ENCODE assay signal across 8 cellular contexts in the genomic region with DNA sequence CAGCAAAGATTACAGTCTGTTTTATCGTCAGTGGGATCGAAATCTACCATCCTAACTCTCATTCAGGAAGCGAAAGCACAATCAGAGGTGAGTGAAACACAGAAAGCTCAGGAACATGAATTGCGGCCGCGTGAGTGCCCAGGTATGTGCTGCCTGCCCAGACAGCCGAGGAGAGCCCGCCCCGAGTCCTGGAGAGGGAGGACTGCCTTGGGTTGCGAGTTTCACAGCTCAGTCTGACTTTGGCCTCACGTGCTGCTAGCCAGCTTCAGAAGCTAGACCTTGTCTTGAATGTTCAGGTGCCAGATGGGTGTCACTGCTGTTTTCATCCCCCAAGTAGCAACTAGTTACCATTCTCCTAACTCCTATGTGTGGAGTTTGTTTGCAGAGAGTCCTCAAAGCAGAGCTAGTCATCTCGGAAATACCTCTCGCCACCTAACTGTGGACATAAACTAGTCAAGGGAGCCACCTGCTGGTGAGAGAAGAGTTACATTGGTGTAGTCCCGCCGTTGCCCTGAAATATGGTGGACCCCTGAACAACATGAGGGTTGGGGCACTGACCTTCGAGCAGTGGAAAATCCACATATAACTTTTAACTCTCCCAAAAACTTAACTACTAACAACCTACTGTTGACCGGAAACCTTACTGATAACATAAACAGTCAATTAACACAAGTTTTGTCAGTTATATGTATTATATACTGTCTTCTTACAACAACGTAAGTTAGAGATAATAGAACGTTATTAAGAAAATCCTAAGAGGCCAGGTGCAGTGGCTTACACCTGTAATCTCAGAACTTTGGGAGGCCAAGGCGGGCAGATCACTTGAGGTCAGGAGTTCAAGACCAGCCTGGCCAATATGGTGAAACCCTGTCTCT.
A peak's percentile ranks its signal among the peaks of the same experiment; 100 is the strongest.
DNase-seq lines count a peak whose midpoint lies in the region; ATAC-seq and TF ChIP-seq lines count a peak whose summit lies in the region.

No MANE protein-coding gene starts in this region.

- H3K27me3 ChIP-seq in CD4-positive, alpha-beta T cell (ENCODE audit: control insufficient read depth, insufficient read depth, low read length) = no peaks in the 10 kb centered on the region
- H3K27me3 ChIP-seq in liver (ENCODE audit: control insufficient read depth in 4 of 4, insufficient read depth in 4 of 4, low read length in 3 of 4) = no peaks in the 10 kb centered on the region

- H3K9ac ChIP-seq in liver (ENCODE audit: low read depth in 1 of 2, low read length in 2 of 2) = no peak overlapping the region

- peaks cover 0 to 3% (median 0%) of the 10 kb centered on the region in 4 donors for H3K4me1 ChIP-seq in liver (ENCODE audit: control insufficient read depth in 4 of 4, insufficient read depth in 4 of 4, low read length in 3 of 4)

- no peaks in the 10 kb centered on the region for H3K9me3 ChIP-seq in CD4-positive, alpha-beta T cell (ENCODE audit: control insufficient read depth, low read length)
- H3K9me3 ChIP-seq in liver (ENCODE audit: control insufficient read depth in 4 of 4, low read length in 3 of 4) = no peaks in the 10 kb centered on the region

- DNase-seq in CD4-positive, alpha-beta T cell = peak; percentile 29 to 58 (median 52)
- DNase-seq in NCI-H446 treated with DMSO at 0.1 percent for 48 hours (lab: John Stamatoyannopoulos, UW) (peak; percentile 62), chondrocyte (ENCODE audit: low spot score) (no peak)
- DNase-seq in activated CD4-positive, CD25-positive, alpha-beta regulatory T cell treated with anti-CD3 and anti-CD28 coated beads, Interleukin-2, amount 50 U/mL, for 72 hours = peak; percentile 42
- DNase-seq in stimulated activated CD8-positive, alpha-beta memory T cell treated with anti-CD3 and anti-CD28 coated beads, Interleukin-12 subunit alpha, Interleukin-12 subunit beta, amount 100 ng/mL, for 1 hour (ENCODE audit: low read depth) = peak; percentile 43

- H3K36me3 Mint-ChIP-seq in CD4-positive, alpha-beta T cell (ENCODE audit: low read depth) = peaks cover 10% of the 10 kb centered on the region
- H3K36me3 Mint-ChIP-seq in chondrocyte (ENCODE audit: low read depth) = peaks cover 18% of the 10 kb centered on the region

- peak; percentile 93 for ATAC-seq in CD4-positive, alpha-beta T cell (ENCODE audit: poor library complexity)
- ATAC-seq in GM19395 (IDR thresholded peaks at IDR 0.05; ENCODE audit: unreplicated experiment) (peak; percentile 96), HG03457 (IDR thresholded peaks at IDR 0.05; ENCODE audit: unreplicated experiment) (peak; percentile 70)

- TF ChIP-seq CTCF in CD4-positive, alpha-beta T cell (IDR thresholded peaks at IDR 0.05) = peak; percentile 77
- TF ChIP-seq CTCF in chondrocyte (IDR thresholded peaks at IDR 0.05) (peak; percentile 92), liver (IDR thresholded peaks at IDR 0.05; ENCODE audit: low read depth, low read length, missing input control) (peak; percentile 61)

- no peaks in the 10 kb centered on the region for H3K27me3 Mint-ChIP-seq in CD4-positive, alpha-beta T cell
- H3K27me3 Mint-ChIP-seq in chondrocyte (ENCODE audit: low read depth) = no peaks in the 10 kb centered on the region

- CTCF ChIA-PET in CD4-positive, alpha-beta T cell (lab: Charles Lee) = interaction anchor here (0.6 to 1.4 kb wide), 5 partner anchors 16 to 606 kb away, joined by 3 to 5 read pairs (median 4); no protein-coding TSS in a partner anchor

- 56% methylated on average over 20 of the region's 20 CpGs for WGBS in liver

- no peaks in the 10 kb centered on the region for H3K36me3 ChIP-seq in liver (ENCODE audit: control insufficient read depth in 4 of 4, insufficient read depth in 3 of 4, low read depth in 1 of 4, low read length in 3 of 4)

- no peak overlapping the region for H3K27ac Mint-ChIP-seq in CD4-positive, alpha-beta T cell
- H3K27ac Mint-ChIP-seq in chondrocyte (ENCODE audit: unreplicated experiment) = peak overlapping the region; percentile 41

- H3K4me3 Mint-ChIP-seq in CD4-positive, alpha-beta T cell = no peak overlapping the region
- no peak overlapping the region for H3K4me3 Mint-ChIP-seq in chondrocyte (ENCODE audit: unreplicated experiment)

- POLR2A ChIA-PET in CD4-positive, alpha-beta T cell (lab: Charles Lee) = interaction anchor here (1.0 to 1.5 kb wide), 3 partner anchors 16 to 561 kb away, joined by 3 to 4 read pairs (median 4); a partner anchor contains a TSS

- TF ChIP-seq RAD21 in liver (IDR thresholded peaks at IDR 0.05) = peak; percentile 85 to 89

- H3K4me3 ChIP-seq in liver (ENCODE audit: low read depth in 1 of 3, low read length in 3 of 3) = no peak overlapping the region

- intact Hi-C loops in CD4-positive, alpha-beta T cell (cut with DNase I, micrococcal nuclease) = loop anchor here (1.0 to 5.0 kb wide), 5 partner anchors 266 to 561 kb away; a partner anchor contains a TSS

- peaks cover 7% of the 10 kb centered on the region for H3K4me1 Mint-ChIP-seq in CD4-positive, alpha-beta T cell (ENCODE audit: low read depth)
- peaks cover 28% of the 10 kb centered on the region for H3K4me1 Mint-ChIP-seq in chondrocyte (ENCODE audit: low read depth)

- no peaks in the 10 kb centered on the region for H3K9me3 Mint-ChIP-seq in CD4-positive, alpha-beta T cell
- no peaks in the 10 kb centered on the region for H3K9me3 Mint-ChIP-seq in chondrocyte (ENCODE audit: low read depth)

- no peak overlapping the region for H3K27ac ChIP-seq in CD4-positive, alpha-beta T cell (ENCODE audit: low read depth, low read length)
- no peak overlapping the region for H3K27ac ChIP-seq in liver (ENCODE audit: low read depth in 1 of 2, low read length in 2 of 2)

TF ChIP-seq in liver, 16 proteins besides CTCF, POLR2A, EP300 and RAD21:
- TF ChIP-seq SP1 (IDR thresholded peaks at IDR 0.05) = no peak
- peak; percentile 14 for TF ChIP-seq YY1 (IDR thresholded peaks at IDR 0.05)
